1 cellular context compared by ENCODE assay signal in the genomic region with DNA sequence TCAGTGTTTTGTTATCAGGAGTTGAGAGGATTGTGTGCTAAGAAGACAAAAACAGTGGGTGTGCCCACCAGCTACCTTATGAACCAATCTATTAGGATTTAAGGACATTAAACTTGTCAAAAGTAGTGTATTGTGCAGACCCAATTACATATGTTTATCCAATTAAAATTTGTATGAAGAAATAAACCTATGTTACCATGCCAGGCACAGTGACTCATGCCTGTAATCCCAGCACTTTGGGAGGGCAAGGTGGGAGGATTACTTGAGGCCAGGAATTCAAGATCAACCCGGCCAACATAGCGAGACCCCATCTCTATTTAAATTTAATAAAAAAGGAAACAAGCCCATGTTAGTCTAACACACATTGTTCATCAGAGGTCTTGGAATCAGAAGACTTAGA.
TF ChIP-seq lines count a peak whose summit lies in the region.

No MANE protein-coding gene starts in this region.

TF ChIP-seq in IMR-90, 13 proteins besides CTCF, POLR2A, EP300 and RAD21 (continued from another document):
- TF ChIP-seq RCOR1 (IDR thresholded peaks at IDR 0.05; ENCODE audit: insufficient replicate concordance, low read length) (no peak), MAFK (IDR thresholded peaks at IDR 0.05; ENCODE audit: low read depth, low read length) (no peak)
